ENCODE assay signal across 26 cellular contexts in genomic region chr4:189285377-189285776, GRCh38.
"Had no signal": no experiment of that assay in that cellular context is flagged by ENCODE, and none has a peak within 500 bp of the region (broad histone marks: within the 10 kb centered on the region; RNA-seq: fewer than 3 reads in every experiment).

No MANE protein-coding gene starts in this region.

- H3K79me2 ChIP-seq: parathyroid adenoma had no signal

- H3K9me3 ChIP-seq: breast epithelium, right atrium auricular region, testis had no signal

- H3K27ac Mint-ChIP-seq: activated CD4-positive, alpha-beta T cell treated with anti-CD3 and anti-CD28 coated beads for 36 hours; activated naive CD4-positive, alpha-beta T cell treated with anti-CD3 and anti-CD28 coated beads, Interleukin-2, amount 50 U/mL, for 72 hours; activated T-cell treated with anti-CD3 and anti-CD28 coated beads, Interleukin-2, amount 50 U/mL, for 72 hours; dendritic cell treated with granulocyte-macrophage colony-stimulating factor and Interleukin-4, amounts not matched to agents 40 ng/mL and 50 ng/mL, for 4 days; immature natural killer cell; mesothelial cell of epicardium; naive B cell; nephron progenitor cell had no signal

- H2AFZ ChIP-seq: parathyroid adenoma had no signal

- H3K4me3 ChIP-seq: breast epithelium, esophagus squamous epithelium, right atrium auricular region, smooth muscle cell, testis, transverse colon had no signal

- H3K4me1 ChIP-seq: breast epithelium, esophagus squamous epithelium, parathyroid adenoma, right atrium auricular region, testis, transverse colon had no signal

- H3K27ac ChIP-seq: breast epithelium, esophagus squamous epithelium, parathyroid adenoma, right atrium auricular region, testis, transverse colon had no signal

- H3K4me1 Mint-ChIP-seq: activated CD4-positive, alpha-beta T cell treated with anti-CD3 and anti-CD28 coated beads for 36 hours; immature natural killer cell; mesothelial cell of epicardium; naive B cell; nephron progenitor cell had no signal

- H3K27me3 ChIP-seq: breast epithelium, esophagus squamous epithelium, right atrium auricular region, testis, transverse colon had no signal

- H3K4me2 ChIP-seq: smooth muscle cell had no signal

- H3K36me3 ChIP-seq: breast epithelium, esophagus squamous epithelium, right atrium auricular region, transverse colon had no signal

- H3K4me3 Mint-ChIP-seq: activated CD4-positive, alpha-beta T cell treated with anti-CD3 and anti-CD28 coated beads for 36 hours; activated T-cell treated with anti-CD3 and anti-CD28 coated beads, Interleukin-2, amount 50 U/mL, for 72 hours; dendritic cell treated with granulocyte-macrophage colony-stimulating factor and Interleukin-4, amounts not matched to agents 40 ng/mL and 50 ng/mL, for 4 days; immature natural killer cell; mesothelial cell of epicardium; naive B cell; nephron progenitor cell had no signal

- DNase-seq: activated CD4-positive, alpha-beta T cell treated with anti-CD3 and anti-CD28 coated beads for 36 hours; activated CD4-positive, alpha-beta T cell treated with anti-CD3 and anti-CD28 coated beads, Interleukin-2, amount 50 U/mL, for 4 hours; activated CD4-positive, CD25-positive, alpha-beta regulatory T cell; activated naive CD4-positive, alpha-beta T cell; activated T-cell treated with anti-CD3 and anti-CD28 coated beads for 4 hours; activated T-cell treated with anti-CD3 and anti-CD28 coated beads, Interleukin-2, amount 50 U/mL, for 72 hours; central memory CD4-positive, alpha-beta T cell; esophagus squamous epithelium; immature natural killer cell; left colon; mammary epithelial cell; naive B cell; nephron progenitor cell; nucleus accumbens; stimulated activated CD4-positive, alpha-beta T cell treated with anti-CD3 and anti-CD28 coated beads, Interleukin-15, amount 100 ng/mL, for 24 hours; stimulated activated CD4-positive, alpha-beta T cell treated with anti-CD3 and anti-CD28 coated beads, Interleukin-2, amount 100 ng/mL, for 24 hours; stimulated activated naive CD4-positive, alpha-beta T cell treated with Interleukin-2 at 50 U/mL for 16 hours; testis; transverse colon had no signal

- H3K36me3 Mint-ChIP-seq: activated naive CD4-positive, alpha-beta T cell treated with anti-CD3 and anti-CD28 coated beads, Interleukin-2, amount 50 U/mL, for 72 hours; immature natural killer cell; mesothelial cell of epicardium; naive B cell had no signal

- ATAC-seq: activated CD4-positive, alpha-beta T cell treated with anti-CD3 and anti-CD28 coated beads for 36 hours; activated naive CD4-positive, alpha-beta T cell treated with anti-CD3 and anti-CD28 coated beads, Interleukin-2, amount 50 U/mL, for 72 hours; activated T-cell treated with anti-CD3 and anti-CD28 coated beads, Interleukin-2, amount 50 U/mL, for 72 hours; left colon had no signal

- H3K27me3 Mint-ChIP-seq: activated CD4-positive, alpha-beta T cell treated with anti-CD3 and anti-CD28 coated beads for 36 hours; dendritic cell treated with granulocyte-macrophage colony-stimulating factor and Interleukin-4, amounts not matched to agents 40 ng/mL and 50 ng/mL, for 4 days; naive B cell had no signal

- H3K9ac ChIP-seq: parathyroid adenoma had no signal
